17 cellular contexts compared by ENCODE assay signal in genomic region chr2:10571057-10571456, GRCh38.
"Had no signal": no experiment of that assay in that cellular context is flagged by ENCODE, and none has a peak within 500 bp of the region (broad histone marks: within the 10 kb centered on the region; RNA-seq: fewer than 3 reads in every experiment).

No MANE protein-coding gene starts in this region.

- H3K4me1 Mint-ChIP-seq: naive B cell, nephron had no signal

- H3K9me3 Mint-ChIP-seq: naive B cell, nephron had no signal

- H3K27me3 Mint-ChIP-seq: naive B cell had no signal

- ATAC-seq: esophagus mucosa, heart left ventricle, left colon, left ventricle myocardium superior had no signal

- H3K4me3 Mint-ChIP-seq: naive B cell, nephron had no signal

- DNase-seq: colonic mucosa; effector CD4-positive, alpha-beta T cell; heart left ventricle; hippocampal formation; left colon; left ventricle myocardium superior; mesendoderm; naive B cell; posterior cingulate gyrus; small intestine; stimulated activated CD4-positive, alpha-beta T cell treated with anti-CD3 and anti-CD28 coated beads, Interleukin-12 subunit alpha, Interleukin-12 subunit beta, amount 100 ng/mL, for 4 hours; stimulated activated naive CD4-positive, alpha-beta T cell; stomach; substantia nigra; trophoblast cell had no signal

- H3K27ac Mint-ChIP-seq: nephron had no signal
